1 cellular context compared by ENCODE assay signal in the genomic region with DNA sequence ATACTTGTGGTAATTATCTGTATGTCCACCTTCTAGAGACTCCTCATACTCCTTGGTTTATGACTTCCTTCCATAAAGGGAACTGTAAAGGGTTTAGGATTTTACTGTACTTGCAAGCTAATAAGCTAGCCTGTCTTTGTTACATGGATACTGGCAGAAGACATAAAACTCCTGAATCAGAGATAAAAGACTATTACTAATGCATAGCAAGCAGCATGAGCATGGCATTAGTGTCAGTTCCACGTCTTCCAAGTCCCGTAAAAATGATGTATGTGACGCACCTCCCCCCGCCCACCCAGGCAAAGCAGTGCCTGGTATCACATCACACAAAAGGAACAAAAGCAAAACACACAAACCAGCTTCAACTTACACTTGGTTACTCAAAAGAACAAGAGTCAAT.
A peak's percentile ranks its signal among the peaks of the same experiment; 100 is the strongest.
TF ChIP-seq lines count a peak whose summit lies in the region.

No MANE protein-coding gene starts in this region.

TF ChIP-seq in HEK293, 187 proteins besides CTCF, POLR2A, EP300 and RAD21 (continued from another document and continues in another):
- TF ChIP-seq, protein P1, sequence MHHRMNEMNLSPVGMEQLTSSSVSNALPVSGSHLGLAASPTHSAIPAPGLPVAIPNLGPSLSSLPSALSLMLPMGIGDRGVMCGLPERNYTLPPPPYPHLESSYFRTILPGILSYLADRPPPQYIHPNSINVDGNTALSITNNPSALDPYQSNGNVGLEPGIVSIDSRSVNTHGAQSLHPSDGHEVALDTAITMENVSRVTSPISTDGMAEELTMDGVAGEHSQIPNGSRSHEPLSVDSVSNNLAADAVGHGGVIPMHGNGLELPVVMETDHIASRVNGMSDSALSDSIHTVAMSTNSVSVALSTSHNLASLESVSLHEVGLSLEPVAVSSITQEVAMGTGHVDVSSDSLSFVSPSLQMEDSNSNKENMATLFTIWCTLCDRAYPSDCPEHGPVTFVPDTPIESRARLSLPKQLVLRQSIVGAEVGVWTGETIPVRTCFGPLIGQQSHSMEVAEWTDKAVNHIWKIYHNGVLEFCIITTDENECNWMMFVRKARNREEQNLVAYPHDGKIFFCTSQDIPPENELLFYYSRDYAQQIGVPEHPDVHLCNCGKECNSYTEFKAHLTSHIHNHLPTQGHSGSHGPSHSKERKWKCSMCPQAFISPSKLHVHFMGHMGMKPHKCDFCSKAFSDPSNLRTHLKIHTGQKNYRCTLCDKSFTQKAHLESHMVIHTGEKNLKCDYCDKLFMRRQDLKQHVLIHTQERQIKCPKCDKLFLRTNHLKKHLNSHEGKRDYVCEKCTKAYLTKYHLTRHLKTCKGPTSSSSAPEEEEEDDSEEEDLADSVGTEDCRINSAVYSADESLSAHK (tag by site-specific recombination; IDR thresholded peaks at IDR 0.05) = peak; percentile 55; the same call in 1 of the 2 replicates
- TF ChIP-seq BCL11B (tag by site-specific recombination; IDR thresholded peaks at IDR 0.05; ENCODE audit: low read depth) (peak; percentile 42; the same call in 1 of the 2 replicates), ZNF19 (tag by site-specific recombination; IDR thresholded peaks at IDR 0.05; ENCODE audit: low read depth) (no peak), ZNF214 (tag by site-specific recombination; IDR thresholded peaks at IDR 0.05; ENCODE audit: borderline replicate concordance) (no peak), MZF1 (tag by site-specific recombination; IDR thresholded peaks at IDR 0.05; ENCODE audit: borderline replicate concordance) (no peak), ZSCAN30 (tag by site-specific recombination; IDR thresholded peaks at IDR 0.05) (peak; percentile 23; the same call in 1 of the 2 replicates), SP7 (tag by site-specific recombination; IDR thresholded peaks at IDR 0.05) (peak; percentile 80), ZNF792 (tag by site-specific recombination; IDR thresholded peaks at IDR 0.05) (no peak), ZBTB20 (tag by site-specific recombination; IDR thresholded peaks at IDR 0.05) (no peak), ZNF48 (tag by site-specific recombination; IDR thresholded peaks at IDR 0.05) (no peak), ZNF274 (IDR thresholded peaks at IDR 0.05; ENCODE audit: low read length) (no peak), ZNF274 (tag by site-specific recombination; IDR thresholded peaks at IDR 0.05; ENCODE audit: borderline replicate concordance) (no peak), SP3 (tag by site-specific recombination; IDR thresholded peaks at IDR 0.05) (no peak), ZFP3 (tag by site-specific recombination; IDR thresholded peaks at IDR 0.05; ENCODE audit: low read depth) (no peak), ZNF514 (tag by site-specific recombination; IDR thresholded peaks at IDR 0.05) (no peak), ZNF248 (tag by site-specific recombination; IDR thresholded peaks at IDR 0.05) (no peak), REPIN1 (tag by site-specific recombination; IDR thresholded peaks at IDR 0.05; ENCODE audit: low read depth) (no peak), ZNF596 (tag by site-specific recombination; IDR thresholded peaks at IDR 0.05) (no peak), KLF1 (tag by site-specific recombination; IDR thresholded peaks at IDR 0.05) (no peak), ZNF585B (tag by site-specific recombination; IDR thresholded peaks at IDR 0.05) (no peak), ZNF394 (tag by site-specific recombination; IDR thresholded peaks at IDR 0.05; ENCODE audit: borderline replicate concordance) (no peak), ZNF114 (tag by site-specific recombination; IDR thresholded peaks at IDR 0.05) (no peak), ZNF239 (tag by site-specific recombination; IDR thresholded peaks at IDR 0.05) (no peak), ZNF623 (tag by site-specific recombination; IDR thresholded peaks at IDR 0.05) (no peak), ZNF501 (tag by site-specific recombination; IDR thresholded peaks at IDR 0.05) (no peak), ZFHX2 (tag by site-specific recombination; conservative IDR thresholded peaks at IDR 0.05) (peak; percentile 24; the same call in 1 of the 2 replicates), YY1 (tag by site-specific recombination; IDR thresholded peaks at IDR 0.05) (no peak), ZNF521 (tag by site-specific recombination; IDR thresholded peaks at IDR 0.05) (no peak), GFI1B (tag by site-specific recombination; IDR thresholded peaks at IDR 0.05) (peak; percentile 74), ZNF184 (tag by site-specific recombination; IDR thresholded peaks at IDR 0.05) (no peak), MYNN (tag by site-specific recombination; IDR thresholded peaks at IDR 0.05; ENCODE audit: borderline replicate concordance) (no peak), ZNF146 (tag by site-specific recombination; IDR thresholded peaks at IDR 0.05) (no peak), ZSCAN16 (tag by site-specific recombination; IDR thresholded peaks at IDR 0.05) (no peak), ZBTB17 (tag by site-specific recombination; IDR thresholded peaks at IDR 0.05) (no peak), HOXD13 (CRISPR knock-in tag; IDR thresholded peaks at IDR 0.05; ENCODE audit: borderline replicate concordance) (no peak), HOXC10 (CRISPR knock-in tag; IDR thresholded peaks at IDR 0.05) (no peak), ZNF423 (tag by site-specific recombination; IDR thresholded peaks at IDR 0.05) (0 out of 2 replicates have a peak, but pooled peaks have one; percentile 15), ZNF837 (tag by site-specific recombination; IDR thresholded peaks at IDR 0.05) (no peak), ZBTB7A (tag by site-specific recombination; IDR thresholded peaks at IDR 0.05; ENCODE audit: low read depth) (no peak), ZNF701 (tag by site-specific recombination; IDR thresholded peaks at IDR 0.05) (no peak)
- TF ChIP-seq, protein P2, sequence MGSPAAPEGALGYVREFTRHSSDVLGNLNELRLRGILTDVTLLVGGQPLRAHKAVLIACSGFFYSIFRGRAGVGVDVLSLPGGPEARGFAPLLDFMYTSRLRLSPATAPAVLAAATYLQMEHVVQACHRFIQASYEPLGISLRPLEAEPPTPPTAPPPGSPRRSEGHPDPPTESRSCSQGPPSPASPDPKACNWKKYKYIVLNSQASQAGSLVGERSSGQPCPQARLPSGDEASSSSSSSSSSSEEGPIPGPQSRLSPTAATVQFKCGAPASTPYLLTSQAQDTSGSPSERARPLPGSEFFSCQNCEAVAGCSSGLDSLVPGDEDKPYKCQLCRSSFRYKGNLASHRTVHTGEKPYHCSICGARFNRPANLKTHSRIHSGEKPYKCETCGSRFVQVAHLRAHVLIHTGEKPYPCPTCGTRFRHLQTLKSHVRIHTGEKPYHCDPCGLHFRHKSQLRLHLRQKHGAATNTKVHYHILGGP (tag by site-specific recombination; IDR thresholded peaks at IDR 0.05) = no peak
- TF ChIP-seq, protein P3, sequence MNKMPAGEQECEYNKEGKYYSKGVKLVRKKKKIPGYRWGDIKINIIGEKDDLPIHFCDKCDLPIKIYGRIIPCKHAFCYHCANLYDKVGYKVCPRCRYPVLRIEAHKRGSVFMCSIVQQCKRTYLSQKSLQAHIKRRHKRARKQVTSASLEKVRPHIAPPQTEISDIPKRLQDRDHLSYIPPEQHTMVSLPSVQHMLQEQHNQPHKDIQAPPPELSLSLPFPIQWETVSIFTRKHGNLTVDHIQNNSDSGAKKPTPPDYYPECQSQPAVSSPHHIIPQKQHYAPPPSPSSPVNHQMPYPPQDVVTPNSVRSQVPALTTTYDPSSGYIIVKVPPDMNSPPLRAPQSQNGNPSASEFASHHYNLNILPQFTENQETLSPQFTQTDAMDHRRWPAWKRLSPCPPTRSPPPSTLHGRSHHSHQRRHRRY (tag by site-specific recombination; IDR thresholded peaks at IDR 0.05) = no peak
- TF ChIP-seq, protein P4, sequence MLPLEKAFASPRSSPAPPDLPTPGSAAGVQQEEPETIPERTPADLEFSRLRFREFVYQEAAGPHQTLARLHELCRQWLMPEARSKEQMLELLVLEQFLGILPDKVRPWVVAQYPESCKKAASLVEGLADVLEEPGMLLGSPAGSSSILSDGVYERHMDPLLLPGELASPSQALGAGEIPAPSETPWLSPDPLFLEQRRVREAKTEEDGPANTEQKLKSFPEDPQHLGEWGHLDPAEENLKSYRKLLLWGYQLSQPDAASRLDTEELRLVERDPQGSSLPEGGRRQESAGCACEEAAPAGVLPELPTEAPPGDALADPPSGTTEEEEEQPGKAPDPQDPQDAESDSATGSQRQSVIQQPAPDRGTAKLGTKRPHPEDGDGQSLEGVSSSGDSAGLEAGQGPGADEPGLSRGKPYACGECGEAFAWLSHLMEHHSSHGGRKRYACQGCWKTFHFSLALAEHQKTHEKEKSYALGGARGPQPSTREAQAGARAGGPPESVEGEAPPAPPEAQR (tag by site-specific recombination; IDR thresholded peaks at IDR 0.05) = no peak
- TF ChIP-seq, protein P5, sequence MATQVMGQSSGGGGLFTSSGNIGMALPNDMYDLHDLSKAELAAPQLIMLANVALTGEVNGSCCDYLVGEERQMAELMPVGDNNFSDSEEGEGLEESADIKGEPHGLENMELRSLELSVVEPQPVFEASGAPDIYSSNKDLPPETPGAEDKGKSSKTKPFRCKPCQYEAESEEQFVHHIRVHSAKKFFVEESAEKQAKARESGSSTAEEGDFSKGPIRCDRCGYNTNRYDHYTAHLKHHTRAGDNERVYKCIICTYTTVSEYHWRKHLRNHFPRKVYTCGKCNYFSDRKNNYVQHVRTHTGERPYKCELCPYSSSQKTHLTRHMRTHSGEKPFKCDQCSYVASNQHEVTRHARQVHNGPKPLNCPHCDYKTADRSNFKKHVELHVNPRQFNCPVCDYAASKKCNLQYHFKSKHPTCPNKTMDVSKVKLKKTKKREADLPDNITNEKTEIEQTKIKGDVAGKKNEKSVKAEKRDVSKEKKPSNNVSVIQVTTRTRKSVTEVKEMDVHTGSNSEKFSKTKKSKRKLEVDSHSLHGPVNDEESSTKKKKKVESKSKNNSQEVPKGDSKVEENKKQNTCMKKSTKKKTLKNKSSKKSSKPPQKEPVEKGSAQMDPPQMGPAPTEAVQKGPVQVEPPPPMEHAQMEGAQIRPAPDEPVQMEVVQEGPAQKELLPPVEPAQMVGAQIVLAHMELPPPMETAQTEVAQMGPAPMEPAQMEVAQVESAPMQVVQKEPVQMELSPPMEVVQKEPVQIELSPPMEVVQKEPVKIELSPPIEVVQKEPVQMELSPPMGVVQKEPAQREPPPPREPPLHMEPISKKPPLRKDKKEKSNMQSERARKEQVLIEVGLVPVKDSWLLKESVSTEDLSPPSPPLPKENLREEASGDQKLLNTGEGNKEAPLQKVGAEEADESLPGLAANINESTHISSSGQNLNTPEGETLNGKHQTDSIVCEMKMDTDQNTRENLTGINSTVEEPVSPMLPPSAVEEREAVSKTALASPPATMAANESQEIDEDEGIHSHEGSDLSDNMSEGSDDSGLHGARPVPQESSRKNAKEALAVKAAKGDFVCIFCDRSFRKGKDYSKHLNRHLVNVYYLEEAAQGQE (tag by site-specific recombination; IDR thresholded peaks at IDR 0.05) = no peak
- TF ChIP-seq, protein P6, sequence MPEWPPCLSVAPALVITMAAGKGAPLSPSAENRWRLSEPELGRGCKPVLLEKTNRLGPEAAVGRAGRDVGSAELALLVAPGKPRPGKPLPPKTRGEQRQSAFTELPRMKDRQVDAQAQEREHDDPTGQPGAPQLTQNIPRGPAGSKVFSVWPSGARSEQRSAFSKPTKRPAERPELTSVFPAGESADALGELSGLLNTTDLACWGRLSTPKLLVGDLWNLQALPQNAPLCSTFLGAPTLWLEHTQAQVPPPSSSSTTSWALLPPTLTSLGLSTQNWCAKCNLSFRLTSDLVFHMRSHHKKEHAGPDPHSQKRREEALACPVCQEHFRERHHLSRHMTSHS (tag by site-specific recombination; IDR thresholded peaks at IDR 0.05) = no peak
- TF ChIP-seq, protein P7, sequence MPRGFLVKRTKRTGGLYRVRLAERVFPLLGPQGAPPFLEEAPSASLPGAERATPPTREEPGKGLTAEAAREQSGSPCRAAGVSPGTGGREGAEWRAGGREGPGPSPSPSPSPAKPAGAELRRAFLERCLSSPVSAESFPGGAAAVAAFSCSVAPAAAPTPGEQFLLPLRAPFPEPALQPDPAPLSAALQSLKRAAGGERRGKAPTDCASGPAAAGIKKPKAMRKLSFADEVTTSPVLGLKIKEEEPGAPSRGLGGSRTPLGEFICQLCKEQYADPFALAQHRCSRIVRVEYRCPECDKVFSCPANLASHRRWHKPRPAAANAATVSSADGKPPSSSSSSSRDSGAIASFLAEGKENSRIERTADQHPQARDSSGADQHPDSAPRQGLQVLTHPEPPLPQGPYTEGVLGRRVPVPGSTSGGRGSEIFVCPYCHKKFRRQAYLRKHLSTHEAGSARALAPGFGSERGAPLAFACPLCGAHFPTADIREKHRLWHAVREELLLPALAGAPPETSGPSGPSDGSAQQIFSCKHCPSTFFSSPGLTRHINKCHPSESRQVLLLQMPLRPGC (tag by site-specific recombination; IDR thresholded peaks at IDR 0.05) = no peak
- TF ChIP-seq, protein P8, sequence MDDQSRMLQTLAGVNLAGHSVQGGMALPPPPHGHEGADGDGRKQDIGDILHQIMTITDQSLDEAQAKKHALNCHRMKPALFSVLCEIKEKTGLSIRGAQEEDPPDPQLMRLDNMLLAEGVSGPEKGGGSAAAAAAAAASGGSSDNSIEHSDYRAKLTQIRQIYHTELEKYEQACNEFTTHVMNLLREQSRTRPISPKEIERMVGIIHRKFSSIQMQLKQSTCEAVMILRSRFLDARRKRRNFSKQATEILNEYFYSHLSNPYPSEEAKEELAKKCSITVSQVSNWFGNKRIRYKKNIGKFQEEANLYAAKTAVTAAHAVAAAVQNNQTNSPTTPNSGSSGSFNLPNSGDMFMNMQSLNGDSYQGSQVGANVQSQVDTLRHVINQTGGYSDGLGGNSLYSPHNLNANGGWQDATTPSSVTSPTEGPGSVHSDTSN (CRISPR knock-in tag; IDR thresholded peaks at IDR 0.05) = no peak
- TF ChIP-seq, protein P9, sequence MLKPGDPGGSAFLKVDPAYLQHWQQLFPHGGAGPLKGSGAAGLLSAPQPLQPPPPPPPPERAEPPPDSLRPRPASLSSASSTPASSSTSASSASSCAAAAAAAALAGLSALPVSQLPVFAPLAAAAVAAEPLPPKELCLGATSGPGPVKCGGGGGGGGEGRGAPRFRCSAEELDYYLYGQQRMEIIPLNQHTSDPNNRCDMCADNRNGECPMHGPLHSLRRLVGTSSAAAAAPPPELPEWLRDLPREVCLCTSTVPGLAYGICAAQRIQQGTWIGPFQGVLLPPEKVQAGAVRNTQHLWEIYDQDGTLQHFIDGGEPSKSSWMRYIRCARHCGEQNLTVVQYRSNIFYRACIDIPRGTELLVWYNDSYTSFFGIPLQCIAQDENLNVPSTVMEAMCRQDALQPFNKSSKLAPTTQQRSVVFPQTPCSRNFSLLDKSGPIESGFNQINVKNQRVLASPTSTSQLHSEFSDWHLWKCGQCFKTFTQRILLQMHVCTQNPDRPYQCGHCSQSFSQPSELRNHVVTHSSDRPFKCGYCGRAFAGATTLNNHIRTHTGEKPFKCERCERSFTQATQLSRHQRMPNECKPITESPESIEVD (tag by site-specific recombination; IDR thresholded peaks at IDR 0.05) = peak; percentile 74
- TF ChIP-seq, protein P10, sequence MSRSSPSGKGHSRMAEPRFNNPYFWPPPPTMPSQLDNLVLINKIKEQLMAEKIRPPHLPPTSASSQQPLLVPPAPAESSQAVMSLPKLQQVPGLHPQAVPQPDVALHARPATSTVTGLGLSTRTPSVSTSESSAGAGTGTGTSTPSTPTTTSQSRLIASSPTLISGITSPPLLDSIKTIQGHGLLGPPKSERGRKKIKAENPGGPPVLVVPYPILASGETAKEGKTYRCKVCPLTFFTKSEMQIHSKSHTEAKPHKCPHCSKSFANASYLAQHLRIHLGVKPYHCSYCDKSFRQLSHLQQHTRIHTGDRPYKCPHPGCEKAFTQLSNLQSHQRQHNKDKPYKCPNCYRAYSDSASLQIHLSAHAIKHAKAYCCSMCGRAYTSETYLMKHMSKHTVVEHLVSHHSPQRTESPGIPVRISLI (tag by site-specific recombination; IDR thresholded peaks at IDR 0.05) = no peak
